In the genomic region with DNA sequence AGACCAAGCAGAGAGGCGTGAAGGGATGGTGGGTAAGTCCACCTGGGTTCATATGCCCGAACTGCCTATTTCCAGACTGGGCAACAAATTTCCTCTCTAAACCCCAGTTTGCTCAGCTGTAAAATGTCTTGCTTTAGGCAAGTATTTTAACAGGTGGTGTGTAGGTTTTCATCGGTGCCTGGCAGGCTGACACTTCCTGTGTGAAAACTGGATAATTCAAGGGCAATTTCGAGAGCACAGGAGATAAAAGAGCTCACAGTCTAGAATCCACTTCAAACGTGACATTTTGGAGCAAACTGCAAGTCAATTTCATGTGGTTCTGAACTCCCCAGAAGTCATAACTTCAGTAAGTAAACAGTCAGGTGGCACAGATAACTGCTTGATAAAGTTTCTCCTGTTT, we compare ENCODE assay signal across 13 cellular contexts.
A peak's percentile ranks its signal among the peaks of the same experiment; 100 is the strongest.
DNase-seq lines count a peak whose midpoint lies in the region; ATAC-seq and TF ChIP-seq lines count a peak whose summit lies in the region.
"Had no signal": no experiment of that assay in that cellular context is flagged by ENCODE, and none has a peak within 500 bp of the region (broad histone marks: within the 10 kb centered on the region; RNA-seq: fewer than 3 reads in every experiment).

No MANE protein-coding gene starts in this region.

- no peak overlapping the region for H3K9ac ChIP-seq in OCI-LY3 (ENCODE audit: low read length)

- H3K4me1 ChIP-seq in A673 (ENCODE audit: insufficient read depth, low read length, poor library complexity, severe bottlenecking) (peaks cover 11% of the 10 kb centered on the region), OCI-LY3 (ENCODE audit: low read length) (peaks cover 97% of the 10 kb centered on the region), BE2C (no peaks in the 10 kb centered on the region)
- H3K4me1 ChIP-seq in CD8-positive, alpha-beta memory T cell (ENCODE audit: insufficient read depth, low read length), result peaks cover 50% of the 10 kb centered on the region

- H3K4me3 ChIP-seq in A673 (ENCODE audit: low read depth, low read length, poor library complexity, severe bottlenecking) (no peak overlapping the region), OCI-LY3 (ENCODE audit: low read length) (no peak overlapping the region), BE2C (ENCODE audit: low read depth, low read length) (no peak overlapping the region)
- no peak overlapping the region for H3K4me3 ChIP-seq in CD8-positive, alpha-beta memory T cell (ENCODE audit: low read length)

- peaks cover 0 to 66% (median 17%) of the 10 kb centered on the region in 3 donors for H3K36me3 Mint-ChIP-seq in CD8-positive, alpha-beta memory T cell

- ATAC-seq in HG02970 (IDR thresholded peaks at IDR 0.05; ENCODE audit: low FRiP score, unreplicated experiment), result no peak

- H3K27me3 ChIP-seq in A673 (replicated peaks; ENCODE audit: insufficient read depth, low read depth, low read length, poor library complexity) (no peaks in the 10 kb centered on the region), OCI-LY3 (ENCODE audit: low read depth, low read length) (no peaks in the 10 kb centered on the region), BE2C (no peaks in the 10 kb centered on the region)
- no peaks in the 10 kb centered on the region for H3K27me3 ChIP-seq in CD8-positive, alpha-beta memory T cell (ENCODE audit: insufficient read depth, low read length, poor library complexity, severe bottlenecking)

- no peak overlapping the region for H2AFZ ChIP-seq in OCI-LY3 (ENCODE audit: low read depth, low read length)

- H3K9me3 Mint-ChIP-seq in CD8-positive, alpha-beta memory T cell, result no peaks in the 10 kb centered on the region

- no peaks in the 10 kb centered on the region for H3K27me3 Mint-ChIP-seq in CD8-positive, alpha-beta memory T cell

- BruUV-seq in A673 (replicated peaks; lab: Mats Ljungman, UMichigan), result no TSS peak

- H3K4me1 Mint-ChIP-seq in CD8-positive, alpha-beta memory T cell, result peaks cover 78 to 97% (median 86%) of the 10 kb centered on the region in 3 donors

- H3K27ac Mint-ChIP-seq in CD8-positive, alpha-beta memory T cell, result peak overlapping the region; percentile 78 to 97 (median 86)

- intact Hi-C loops in A673 (cut with micrococcal nuclease; ENCODE audit: unreplicated experiment), result no loop called here

- peak overlapping the region; percentile 25 for H3K27ac ChIP-seq in A673 (ENCODE audit: low read depth, low read length, poor library complexity, severe bottlenecking)
- H3K27ac ChIP-seq in CD8-positive, alpha-beta memory T cell (ENCODE audit: low read depth, low read length), result no peak overlapping the region
- peak overlapping the region; percentile 9 for H3K27ac ChIP-seq in OCI-LY3 (ENCODE audit: low read length)
- H3K27ac ChIP-seq: HL-60, WERI-Rb-1 had no signal

- DNase-seq in A673 (ENCODE audit: low spot score), result no peak
- DNase-seq in CD8-positive, alpha-beta memory T cell, result peak in 3 of 5 donors; percentile 58 to 75 (median 60)
- peak; percentile 56 for DNase-seq in cerebellar cortex (ENCODE audit: low spot score)
- DNase-seq in D341Med (ENCODE audit: low spot score), result no peak
- DNase-seq in BE2C, result no peak
- DNase-seq in NCI-H2107 treated with DMSO at 0.1 percent for 48 hours (lab: John Stamatoyannopoulos, UW; ENCODE audit: unreplicated experiment), result no peak
- DNase-seq: NCI-H510A treated with DMSO at 0.1 percent for 48 hours; retina; stimulated activated CD4-positive, alpha-beta T cell treated with anti-CD3 and anti-CD28 coated beads, Interleukin-4, amount 100 ng/mL, for 24 hours; WERI-Rb-1 had no signal

- TF ChIP-seq CTCF in A673 (conservative IDR thresholded peaks at IDR 0.05; ENCODE audit: low read depth, low read length) (no peak), OCI-LY3 (IDR thresholded peaks at IDR 0.05; ENCODE audit: low read depth, low read length) (no peak), BE2C (IDR thresholded peaks at IDR 0.05; ENCODE audit: low read depth, low read length) (no peak)

- H3K4me2 ChIP-seq in OCI-LY3 (ENCODE audit: low read length), result no peak overlapping the region

- H4K20me1 ChIP-seq in OCI-LY3 (ENCODE audit: insufficient read depth, low read length), result peaks cover 56% of the 10 kb centered on the region

- POLR2A ChIA-PET in A673 (lab: Charles Lee; ENCODE audit: low non-redundant PET), result no interaction called here
- POLR2A ChIA-PET in CD8-positive, alpha-beta memory T cell (lab: Charles Lee), result no interaction called here

- H3K79me2 ChIP-seq in OCI-LY3 (ENCODE audit: low read length), result peaks cover 85% of the 10 kb centered on the region

- H3K4me3 Mint-ChIP-seq in CD8-positive, alpha-beta memory T cell, result peak overlapping the region; percentile 3 to 70 (median 57)

- H3K9me3 ChIP-seq in A673 (ENCODE audit: low read depth, low read length, poor library complexity, severe bottlenecking), result peaks cover 4% of the 10 kb centered on the region
- H3K9me3 ChIP-seq in CD8-positive, alpha-beta memory T cell (ENCODE audit: low read length), result no peaks in the 10 kb centered on the region
- 0 out of 2 replicates have a peak, but pooled peaks cover 3% of the 10 kb centered on the region for H3K9me3 ChIP-seq in OCI-LY3 (ENCODE audit: insufficient read depth, low read length)
- H3K9me3 ChIP-seq in BE2C, result no peaks in the 10 kb centered on the region

- H3K36me3 ChIP-seq in A673 (ENCODE audit: insufficient read depth, low read length, poor library complexity, severe bottlenecking) (no peaks in the 10 kb centered on the region), OCI-LY3 (replicated peaks; ENCODE audit: low read depth, low read length) (peaks cover 62% of the 10 kb centered on the region), BE2C (no peaks in the 10 kb centered on the region)
- H3K36me3 ChIP-seq in CD8-positive, alpha-beta memory T cell (ENCODE audit: insufficient read depth, low read length), result no peaks in the 10 kb centered on the region
- H3K36me3 ChIP-seq: WERI-Rb-1 had no signal

- CTCF ChIA-PET in A673 (lab: Charles Lee), result no interaction called here
- CTCF ChIA-PET in CD8-positive, alpha-beta memory T cell (lab: Charles Lee), result interaction anchor here (0.7 to 1.1 kb wide), 3 partner anchors 89 to 106 kb away, joined by 3 to 4 read pairs (median 3); no protein-coding TSS in a partner anchor

Comparison
In these comparisons a context has a peak if more than half of its experiments do, and no peak if none do; other contexts are left out.
1. DNase-seq: peak in CD8-positive, alpha-beta memory T cell (3 of 5) and cerebellar cortex (single experiment); none in A673 (single experiment), D341Med (single experiment), BE2C (single experiment) and NCI-H2107 treated with DMSO at 0.1 percent for 48 hours (single experiment).